In the genomic region with DNA sequence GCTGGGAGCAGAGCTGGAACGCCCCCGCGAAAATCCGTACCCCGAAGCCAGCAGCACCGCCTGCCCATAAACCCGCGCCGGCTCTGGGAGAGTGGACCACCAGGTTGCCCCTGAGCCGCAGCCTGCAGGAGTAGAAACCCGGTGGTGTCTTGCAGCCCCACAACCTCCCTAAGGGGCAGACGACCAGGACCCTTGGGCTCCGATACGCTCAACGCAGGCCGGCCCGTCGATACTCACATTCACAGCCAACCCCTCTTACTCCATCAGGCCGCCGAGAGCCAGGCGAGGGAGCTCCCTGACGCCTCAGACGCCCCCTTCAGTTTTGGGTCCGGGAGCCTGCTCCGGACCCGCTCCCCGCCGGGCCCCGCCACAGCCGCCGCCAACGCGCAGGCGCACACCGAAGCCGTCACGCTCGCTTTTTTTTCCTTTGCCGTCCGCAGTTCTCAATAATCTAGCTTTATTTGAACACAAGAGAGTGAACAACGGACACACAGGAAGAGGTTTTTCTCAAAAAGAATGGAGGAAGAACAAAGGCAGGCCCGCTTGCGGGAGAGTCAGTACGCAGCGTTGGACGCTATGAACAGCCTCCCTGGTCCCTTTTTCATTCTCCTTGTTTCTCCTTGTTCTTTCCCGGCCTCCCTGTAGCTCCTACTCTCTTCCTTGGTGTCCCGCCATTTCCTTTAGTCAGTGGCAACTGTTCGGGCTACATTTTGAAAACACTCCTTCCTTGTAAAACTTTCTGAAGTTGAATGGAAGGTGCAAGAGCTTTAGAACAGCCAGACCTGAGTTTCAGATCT, we compare ENCODE assay signal across 8 cellular contexts. TPM values are rescaled to one million over a fixed set of nuclear protein-coding genes. Genes with fewer than 3 reads are reported as not detected.
DNase-seq lines count a peak whose midpoint lies in the region; ATAC-seq and TF ChIP-seq lines count a peak whose summit lies in the region.

A gene (minus strand): TSS at position 399 of the 797 bp plus-strand sequence. CDS start 18,852 bp downstream, outside the sequence.

- DNase-seq in AG08395 (ENCODE audit: low spot score) (peak; percentile 96), HS-5 (ENCODE audit: low read depth) (peak; percentile 74), NK-92 (lab: John Stamatoyannopoulos, UW; ENCODE audit: unreplicated experiment) (peak; percentile 39), lower lobe of right lung (peak; percentile 89)
- DNase-seq in activated CD8-positive, alpha-beta memory T cell treated with anti-CD3 and anti-CD28 coated beads for 1 hour (ENCODE audit: extremely low read depth in 1 of 2, low read depth in 1 of 2): peak; percentile 71 to 77
- DNase-seq in effector CD8-positive, alpha-beta T cell (lab: John Stamatoyannopoulos, UW): peak; percentile 77
- DNase-seq in stimulated activated CD4-positive, alpha-beta T cell treated with anti-CD3 and anti-CD28 coated beads, TNF-alpha, amount 100 ng/mL, for 24 hours (ENCODE audit: low read depth in 3 of 3): peak; percentile 68 to 82 (median 73)

- H3K27ac ChIP-seq in lower lobe of right lung: peak within 1 kb of the TSS; percentile 97

- H3K4me1 ChIP-seq in lower lobe of right lung: peaks cover 60% of the 10 kb centered on the region

- peak; percentile 77 to 84 for ATAC-seq in lower lobe of right lung

- no peaks in the 10 kb centered on the region for H3K27me3 ChIP-seq in lower lobe of right lung (ENCODE audit: low read depth)

- H3K36me3 ChIP-seq in lower lobe of right lung: no peaks in the 10 kb centered on the region

- H3K4me3 ChIP-seq in lower lobe of right lung: peak within 1 kb of the TSS; percentile 94

- intact Hi-C loops in lower lobe of right lung (cut with DNase I): no loop called here

- TF ChIP-seq CTCF in lower lobe of right lung (IDR thresholded peaks at IDR 0.05): peak; percentile 17

- in situ Hi-C loops in GM18951 (cut with MboI; ENCODE audit: low sequenced_read_pairs, unreplicated experiment): no loop called here

- no peaks in the 10 kb centered on the region for H3K9me3 ChIP-seq in lower lobe of right lung

- peak; percentile 93 for TF ChIP-seq POLR2A in GM18951 (IDR thresholded peaks at IDR 0.05; ENCODE audit: extremely low read depth, insufficient read depth, insufficient read length)

RNA-seq across cellular contexts. Expression of the gene that starts here (rescaled TPM):
- total RNA-seq in lower lobe of right lung: 92.2 TPM

Comparison
In these comparisons a context has a peak if more than half of its experiments do, and no peak if none do; other contexts are left out.
1. Peak in every context shown above with its lines: DNase-seq, ATAC-seq, H3K4me3 ChIP-seq and H3K27ac ChIP-seq.
2. DNase-seq: peak in every context shown above with its lines; median percentile 96 in AG08395; 89 in lower lobe of right lung; 77 in effector CD8-positive, alpha-beta T cell; 74 in HS-5; 74 in activated CD8-positive, alpha-beta memory T cell treated with anti-CD3 and anti-CD28 coated beads for 1 hour; 73 in stimulated activated CD4-positive, alpha-beta T cell treated with anti-CD3 and anti-CD28 coated beads, TNF-alpha, amount 100 ng/mL, for 24 hours; 39 in NK-92.